In genomic region chr14:75979071-75979571, GRCh38 we compare ENCODE assay signal across 8 cellular contexts. TPM values are rescaled to one million over a fixed set of nuclear protein-coding genes. Genes with fewer than 3 reads are reported as not detected.
DNase-seq lines count a peak whose midpoint lies in the region; ATAC-seq and TF ChIP-seq lines count a peak whose summit lies in the region.

No MANE protein-coding gene starts in this region.

- H3K36me3 ChIP-seq in ascending aorta: no peaks in the 10 kb centered on the region
- no peaks in the 10 kb centered on the region for H3K36me3 ChIP-seq in tibial artery

- H3K9me3 ChIP-seq in ascending aorta (no peaks in the 10 kb centered on the region), tibial artery (no peaks in the 10 kb centered on the region)

- H3K27ac ChIP-seq in ascending aorta (peak overlapping the region; percentile 99 to 100), layer of hippocampus (ENCODE audit: low read depth, low read length) (peak overlapping the region; percentile 89), tibial artery (peak overlapping the region; percentile 93 to 99)

- peak overlapping the region; percentile 81 to 88 for H3K4me3 ChIP-seq in ascending aorta
- peak overlapping the region; percentile 68 to 76 for H3K4me3 ChIP-seq in tibial artery

- intact Hi-C loops in ascending aorta (cut with DNase I): loop anchor here (2.0 kb wide), 1 partner anchor 72 kb away; no protein-coding TSS in a partner anchor
- intact Hi-C loops in tibial artery (cut with DNase I; ENCODE audit: low total_unique reads): loop anchor here (5.0 kb wide), 1 partner anchor 33 kb away; no protein-coding TSS in a partner anchor

- peak; percentile 63 for DNase-seq in Daoy (ENCODE audit: low read depth)
- peak; percentile 44 to 46 for DNase-seq in Kasumi-1 (lab: John Stamatoyannopoulos, UW)
- no peak for DNase-seq in ascending aorta (ENCODE audit: low spot score in 2 of 2)
- DNase-seq in tibial artery: peak in 1 of 2 donors; percentile 43
- no peak for DNase-seq in NCI-H2196 treated with DMSO at 0.1 percent for 48 hours (lab: John Stamatoyannopoulos, UW; ENCODE audit: unreplicated experiment)

- no peaks in the 10 kb centered on the region for H3K27me3 ChIP-seq in ascending aorta
- no peaks in the 10 kb centered on the region for H3K27me3 ChIP-seq in layer of hippocampus (ENCODE audit: control insufficient read depth, insufficient read depth, low read length)
- H3K27me3 ChIP-seq in tibial artery: no peaks in the 10 kb centered on the region

- H3K4me1 ChIP-seq in ascending aorta: peaks cover 15 to 41% of the 10 kb centered on the region in 2 donors
- peaks cover 0 to 61% (median 40%) of the 10 kb centered on the region in 4 donors for H3K4me1 ChIP-seq in tibial artery

- ATAC-seq in GM21528 (IDR thresholded peaks at IDR 0.05; ENCODE audit: low FRiP score, unreplicated experiment): no peak
- ATAC-seq in GM21367 (IDR thresholded peaks at IDR 0.05; ENCODE audit: unreplicated experiment): no peak

- TF ChIP-seq CTCF in ascending aorta (IDR thresholded peaks at IDR 0.05) (peak; percentile 31 to 61 (median 43)), tibial artery (IDR thresholded peaks at IDR 0.05) (peak; percentile 47 to 60)

RNA-seq across cellular contexts. Expression of gene TGFB3, which starts 2.7 kb away (rescaled TPM):
- total RNA-seq in Daoy (2014; rRNA removed; shearing (Covaris generic)): 2.9 and 4.3 TPM in 2 replicates
- total RNA-seq in ascending aorta: 108 TPM

RNA-seq across cellular contexts. Expression of gene IFT43, which starts 6.4 kb away (rescaled TPM):
- 41.5 and 56.5 TPM in 2 replicates for total RNA-seq in Daoy (2014; rRNA removed; shearing (Covaris generic))
- 84.0 TPM for total RNA-seq in ascending aorta

Comparison
In these comparisons a context has a peak if more than half of its experiments do, and no peak if none do; other contexts are left out.
1. DNase-seq: peak in Daoy (single experiment) and Kasumi-1 (2 of 2); none in ascending aorta (0 of 2) and NCI-H2196 treated with DMSO at 0.1 percent for 48 hours (single experiment).
2. RNA of gene TGFB3, which starts 2.7 kb away (total RNA-seq): 108 TPM in ascending aorta (single experiment); 2.9 to 4.3 TPM in Daoy; every median in the first group is over 10 times any median in the second.
3. Peak in every context shown above with its lines, with median percentiles within 50 percentile points of each other: H3K27ac ChIP-seq.